In the genomic region with DNA sequence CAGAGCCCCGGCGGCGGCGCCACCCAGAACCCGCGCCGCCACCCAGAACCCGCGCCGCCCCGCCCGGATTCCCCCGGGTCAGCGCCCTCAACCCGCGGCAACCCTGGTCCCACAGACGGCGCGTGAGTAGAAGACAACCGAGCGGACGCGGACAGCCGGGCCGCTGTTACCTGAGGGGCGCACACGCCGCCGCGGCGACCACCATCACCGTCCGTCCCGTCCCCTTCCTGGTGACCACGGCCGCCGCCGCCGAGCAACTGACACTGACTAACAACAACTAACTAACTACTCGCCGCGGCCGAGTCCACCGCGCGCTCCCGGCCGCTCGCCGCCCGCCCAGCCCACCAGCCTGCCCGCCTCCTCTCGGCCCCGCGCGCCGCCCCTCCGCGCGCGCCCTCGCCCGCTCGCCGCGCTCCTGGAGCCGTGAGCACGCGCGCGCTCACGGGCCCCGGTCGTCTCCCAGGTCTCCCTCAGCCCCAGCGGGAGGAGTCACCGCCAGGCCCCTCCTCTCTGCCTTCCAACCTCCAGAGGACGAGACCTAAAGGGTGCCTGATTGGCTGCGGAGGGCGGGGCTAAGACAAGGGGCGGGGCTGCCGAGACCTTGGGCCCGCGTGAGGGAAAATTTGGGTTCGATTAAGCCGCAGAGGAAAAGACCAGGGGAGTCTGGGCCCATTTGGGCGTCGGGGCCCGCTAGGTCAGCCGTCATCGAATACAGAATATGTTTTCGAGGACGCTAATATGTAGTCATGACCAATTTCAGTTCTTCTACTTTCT, we compare ENCODE assay signal across 1 cellular context.
TF ChIP-seq lines count a peak whose summit lies in the region.

TSS of gene PEAK1 (minus strand) at position 269 of the 774 bp plus-strand sequence. CDS start 238,178 bp downstream, outside the sequence.

TF ChIP-seq in K562, 482 proteins besides CTCF, POLR2A, EP300 and RAD21 (continued from another document and continues in another):
- TF ChIP-seq RREB1 (CRISPR knock-in tag; IDR thresholded peaks at IDR 0.05) (peak; percentile 75; the same call in 1 of the 2 replicates), JUND (IDR thresholded peaks at IDR 0.05; ENCODE audit: borderline replicate concordance, low read depth, low read length) (no peak; the same call in 1 of the 2 replicates), JUND (tag; IDR thresholded peaks at IDR 0.05; ENCODE audit: borderline replicate concordance, low read depth, low read length) (no peak), KDM5B (IDR thresholded peaks at IDR 0.05; ENCODE audit: insufficient replicate concordance, low read depth, low read length) (peak; percentile 82), MEF2A (IDR thresholded peaks at IDR 0.05; ENCODE audit: control insufficient read depth, low read depth, low read length) (no peak), HDAC8 (tag; IDR thresholded peaks at IDR 0.05) (no peak), HDAC6 (IDR thresholded peaks at IDR 0.05; ENCODE audit: low read depth, low read length) (no peak), ARID2 (IDR thresholded peaks at IDR 0.05) (no peak), POLR2G (IDR thresholded peaks at IDR 0.05; ENCODE audit: low read depth, low read length) (peak; percentile 93), ZNF175 (CRISPR knock-in tag; IDR thresholded peaks at IDR 0.05; ENCODE audit: low read depth) (peak; percentile 48), GATAD2B (IDR thresholded peaks at IDR 0.05; ENCODE audit: borderline replicate concordance) (peak; percentile 53; the same call in 1 of the 2 replicates), GABPB1 (CRISPR knock-in tag; IDR thresholded peaks at IDR 0.05) (no peak), ZNF384 (IDR thresholded peaks at IDR 0.05; ENCODE audit: low read depth, low read length) (no peak), SMC3 (conservative IDR thresholded peaks at IDR 0.05; ENCODE audit: insufficient read depth, low read depth, low read length) (no peak), EZH2 (IDR thresholded peaks at IDR 0.05; ENCODE audit: borderline replicate concordance, low read depth, low read length) (no peak), LCOR (CRISPR knock-in tag; IDR thresholded peaks at IDR 0.05) (no peak), FIP1L1 (IDR thresholded peaks at IDR 0.05; ENCODE audit: low read depth, low read length, poor library complexity, severe bottlenecking) (peak; percentile 25), CCNT2 (IDR thresholded peaks at IDR 0.05; ENCODE audit: borderline replicate concordance, extremely low read depth, insufficient read length, low read depth, low read length) (peak; percentile 86), DIDO1 (tag; IDR thresholded peaks at IDR 0.05; ENCODE audit: low read depth) (no peak), EGR1 (conservative IDR thresholded peaks at IDR 0.05) (no peak), POLR2AphosphoS5 (IDR thresholded peaks at IDR 0.05; ENCODE audit: control insufficient read depth, insufficient read depth, low read depth, low read length) (no peak; the same call in 1 of the 2 replicates), SRSF9 (IDR thresholded peaks at IDR 0.05; ENCODE audit: borderline replicate concordance, low read depth, low read length) (no peak), TAF9B (IDR thresholded peaks at IDR 0.05; ENCODE audit: partially characterized antibody) (no peak), ETS1 (conservative IDR thresholded peaks at IDR 0.05; ENCODE audit: control insufficient read depth, low read depth, low read length) (no peak), ZNF212 (CRISPR knock-in tag; IDR thresholded peaks at IDR 0.05) (no peak), SMARCE1 (IDR thresholded peaks at IDR 0.05) (no peak), NRF1 (conservative IDR thresholded peaks at IDR 0.05 in 1 of 2, IDR thresholded peaks at IDR 0.05 in 1 of 2) (peak; percentile 85 to 88), CEBPG (CRISPR knock-in tag; IDR thresholded peaks at IDR 0.05) (no peak), CEBPG (tag; conservative IDR thresholded peaks at IDR 0.05 in 1 of 2, IDR thresholded peaks at IDR 0.05 in 1 of 2) (no peak), NCOA6 (IDR thresholded peaks at IDR 0.05) (peak; percentile 74), PHF8 (IDR thresholded peaks at IDR 0.05; ENCODE audit: borderline replicate concordance, low read length) (peak; percentile 77; the same call in 1 of the 2 replicates), POLR2B (IDR thresholded peaks at IDR 0.05; ENCODE audit: low read depth, partially characterized antibody) (peak; percentile 66), POLR3G (IDR thresholded peaks at IDR 0.05; ENCODE audit: extremely low read depth, insufficient read length, insufficient replicate concordance) (no peak), ZNF354B (CRISPR knock-in tag; IDR thresholded peaks at IDR 0.05) (no peak), ARHGAP35 (IDR thresholded peaks at IDR 0.05; ENCODE audit: partially characterized antibody) (no peak), RBBP5 (IDR thresholded peaks at IDR 0.05; ENCODE audit: borderline replicate concordance, insufficient read depth, low read length, poor library complexity, severe bottlenecking) (peak; percentile 67), POLR3A (IDR thresholded peaks at IDR 0.05; ENCODE audit: borderline replicate concordance, extremely low read depth, insufficient read depth, insufficient read length) (no peak)
- TF ChIP-seq, protein P1, sequence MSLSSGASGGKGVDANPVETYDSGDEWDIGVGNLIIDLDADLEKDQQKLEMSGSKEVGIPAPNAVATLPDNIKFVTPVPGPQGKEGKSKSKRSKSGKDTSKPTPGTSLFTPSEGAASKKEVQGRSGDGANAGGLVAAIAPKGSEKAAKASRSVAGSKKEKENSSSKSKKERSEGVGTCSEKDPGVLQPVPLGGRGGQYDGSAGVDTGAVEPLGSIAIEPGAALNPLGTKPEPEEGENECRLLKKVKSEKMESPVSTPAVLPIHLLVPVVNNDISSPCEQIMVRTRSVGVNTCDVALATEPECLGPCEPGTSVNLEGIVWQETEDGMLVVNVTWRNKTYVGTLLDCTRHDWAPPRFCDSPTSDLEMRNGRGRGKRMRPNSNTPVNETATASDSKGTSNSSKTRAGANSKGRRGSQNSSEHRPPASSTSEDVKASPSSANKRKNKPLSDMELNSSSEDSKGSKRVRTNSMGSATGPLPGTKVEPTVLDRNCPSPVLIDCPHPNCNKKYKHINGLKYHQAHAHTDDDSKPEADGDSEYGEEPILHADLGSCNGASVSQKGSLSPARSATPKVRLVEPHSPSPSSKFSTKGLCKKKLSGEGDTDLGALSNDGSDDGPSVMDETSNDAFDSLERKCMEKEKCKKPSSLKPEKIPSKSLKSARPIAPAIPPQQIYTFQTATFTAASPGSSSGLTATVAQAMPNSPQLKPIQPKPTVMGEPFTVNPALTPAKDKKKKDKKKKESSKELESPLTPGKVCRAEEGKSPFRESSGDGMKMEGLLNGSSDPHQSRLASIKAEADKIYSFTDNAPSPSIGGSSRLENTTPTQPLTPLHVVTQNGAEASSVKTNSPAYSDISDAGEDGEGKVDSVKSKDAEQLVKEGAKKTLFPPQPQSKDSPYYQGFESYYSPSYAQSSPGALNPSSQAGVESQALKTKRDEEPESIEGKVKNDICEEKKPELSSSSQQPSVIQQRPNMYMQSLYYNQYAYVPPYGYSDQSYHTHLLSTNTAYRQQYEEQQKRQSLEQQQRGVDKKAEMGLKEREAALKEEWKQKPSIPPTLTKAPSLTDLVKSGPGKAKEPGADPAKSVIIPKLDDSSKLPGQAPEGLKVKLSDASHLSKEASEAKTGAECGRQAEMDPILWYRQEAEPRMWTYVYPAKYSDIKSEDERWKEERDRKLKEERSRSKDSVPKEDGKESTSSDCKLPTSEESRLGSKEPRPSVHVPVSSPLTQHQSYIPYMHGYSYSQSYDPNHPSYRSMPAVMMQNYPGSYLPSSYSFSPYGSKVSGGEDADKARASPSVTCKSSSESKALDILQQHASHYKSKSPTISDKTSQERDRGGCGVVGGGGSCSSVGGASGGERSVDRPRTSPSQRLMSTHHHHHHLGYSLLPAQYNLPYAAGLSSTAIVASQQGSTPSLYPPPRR (CRISPR knock-in tag; IDR thresholded peaks at IDR 0.05; ENCODE audit: borderline replicate concordance) = no peak
- TF ChIP-seq, protein P2, sequence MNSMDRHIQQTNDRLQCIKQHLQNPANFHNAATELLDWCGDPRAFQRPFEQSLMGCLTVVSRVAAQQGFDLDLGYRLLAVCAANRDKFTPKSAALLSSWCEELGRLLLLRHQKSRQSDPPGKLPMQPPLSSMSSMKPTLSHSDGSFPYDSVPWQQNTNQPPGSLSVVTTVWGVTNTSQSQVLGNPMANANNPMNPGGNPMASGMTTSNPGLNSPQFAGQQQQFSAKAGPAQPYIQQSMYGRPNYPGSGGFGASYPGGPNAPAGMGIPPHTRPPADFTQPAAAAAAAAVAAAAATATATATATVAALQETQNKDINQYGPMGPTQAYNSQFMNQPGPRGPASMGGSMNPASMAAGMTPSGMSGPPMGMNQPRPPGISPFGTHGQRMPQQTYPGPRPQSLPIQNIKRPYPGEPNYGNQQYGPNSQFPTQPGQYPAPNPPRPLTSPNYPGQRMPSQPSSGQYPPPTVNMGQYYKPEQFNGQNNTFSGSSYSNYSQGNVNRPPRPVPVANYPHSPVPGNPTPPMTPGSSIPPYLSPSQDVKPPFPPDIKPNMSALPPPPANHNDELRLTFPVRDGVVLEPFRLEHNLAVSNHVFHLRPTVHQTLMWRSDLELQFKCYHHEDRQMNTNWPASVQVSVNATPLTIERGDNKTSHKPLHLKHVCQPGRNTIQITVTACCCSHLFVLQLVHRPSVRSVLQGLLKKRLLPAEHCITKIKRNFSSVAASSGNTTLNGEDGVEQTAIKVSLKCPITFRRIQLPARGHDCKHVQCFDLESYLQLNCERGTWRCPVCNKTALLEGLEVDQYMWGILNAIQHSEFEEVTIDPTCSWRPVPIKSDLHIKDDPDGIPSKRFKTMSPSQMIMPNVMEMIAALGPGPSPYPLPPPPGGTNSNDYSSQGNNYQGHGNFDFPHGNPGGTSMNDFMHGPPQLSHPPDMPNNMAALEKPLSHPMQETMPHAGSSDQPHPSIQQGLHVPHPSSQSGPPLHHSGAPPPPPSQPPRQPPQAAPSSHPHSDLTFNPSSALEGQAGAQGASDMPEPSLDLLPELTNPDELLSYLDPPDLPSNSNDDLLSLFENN (IDR thresholded peaks at IDR 0.05; ENCODE audit: low read depth in 2 of 2, low read length in 2 of 2) = no peak
- TF ChIP-seq, protein P3, sequence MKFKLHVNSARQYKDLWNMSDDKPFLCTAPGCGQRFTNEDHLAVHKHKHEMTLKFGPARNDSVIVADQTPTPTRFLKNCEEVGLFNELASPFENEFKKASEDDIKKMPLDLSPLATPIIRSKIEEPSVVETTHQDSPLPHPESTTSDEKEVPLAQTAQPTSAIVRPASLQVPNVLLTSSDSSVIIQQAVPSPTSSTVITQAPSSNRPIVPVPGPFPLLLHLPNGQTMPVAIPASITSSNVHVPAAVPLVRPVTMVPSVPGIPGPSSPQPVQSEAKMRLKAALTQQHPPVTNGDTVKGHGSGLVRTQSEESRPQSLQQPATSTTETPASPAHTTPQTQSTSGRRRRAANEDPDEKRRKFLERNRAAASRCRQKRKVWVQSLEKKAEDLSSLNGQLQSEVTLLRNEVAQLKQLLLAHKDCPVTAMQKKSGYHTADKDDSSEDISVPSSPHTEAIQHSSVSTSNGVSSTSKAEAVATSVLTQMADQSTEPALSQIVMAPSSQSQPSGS (CRISPR knock-in tag; IDR thresholded peaks at IDR 0.05) = no peak
